In the genomic region with DNA sequence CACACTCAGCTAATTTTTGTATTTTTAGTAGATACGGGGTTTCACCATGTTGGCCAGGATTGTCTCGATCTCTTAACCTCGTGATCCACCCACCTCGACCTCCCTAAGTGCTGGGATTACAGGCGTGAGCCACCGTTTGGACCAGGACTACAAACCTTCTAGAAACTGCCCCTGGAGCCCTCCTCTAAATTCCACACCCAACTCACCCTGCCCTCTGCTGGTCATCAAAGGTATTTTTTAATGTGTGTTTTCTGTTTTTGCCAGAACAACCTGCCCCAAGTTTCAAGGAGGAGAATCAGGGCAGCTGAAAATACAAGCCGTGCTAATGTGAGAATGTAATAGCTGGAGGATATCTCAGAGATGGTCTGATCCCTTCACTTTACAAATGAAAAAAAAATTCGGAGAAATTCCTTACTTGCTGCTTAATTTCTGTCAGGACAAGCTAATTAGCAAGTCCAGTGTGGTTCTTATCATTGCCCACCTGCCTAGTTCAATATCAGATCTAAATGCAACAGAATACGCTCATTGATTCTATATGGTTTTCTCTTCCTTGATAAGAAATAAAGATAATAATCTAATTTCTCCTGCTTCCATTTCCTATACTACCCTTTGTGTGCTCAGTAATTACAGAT, we compare ENCODE assay signal across 9 cellular contexts. TPM values are rescaled to one million over a fixed set of nuclear protein-coding genes. Genes with fewer than 3 reads are reported as not detected.
DNase-seq lines count a peak whose midpoint lies in the region; ATAC-seq and TF ChIP-seq lines count a peak whose summit lies in the region.
"Had no signal": no experiment of that assay in that cellular context is flagged by ENCODE, and none has a peak within 500 bp of the region (broad histone marks: within the 10 kb centered on the region; RNA-seq: fewer than 3 reads in every experiment).

No MANE protein-coding gene starts in this region.

- TF ChIP-seq POLR2A in spleen (IDR thresholded peaks at IDR 0.05): no peak

- POLR2A ChIA-PET in CD8-positive, alpha-beta T cell (lab: Charles Lee): interaction anchor here (0.7 to 0.8 kb wide), 2 partner anchors 42 to 1840 kb away, joined by 3 read pairs; no protein-coding TSS in a partner anchor
- POLR2A ChIA-PET in activated CD8-positive, alpha-beta T cell treated with anti-CD3 and anti-CD28 coated beads for 36 hours (lab: Charles Lee): no interaction called here

- peak in 4 of 7 experiments; percentile 3 to 33 (median 16) for DNase-seq in CD8-positive, alpha-beta T cell
- DNase-seq in NCI-H2227 (lab: John Stamatoyannopoulos, UW; ENCODE audit: unreplicated experiment) (peak; percentile 63), glomerular endothelial cell (ENCODE audit: extremely low read depth, low read depth, low spot score) (peak; percentile 7), spleen (no peak), NCI-H1436 (lab: John Stamatoyannopoulos, UW) (no peak)
- DNase-seq in activated CD8-positive, alpha-beta T cell treated with anti-CD3 and anti-CD28 coated beads for 36 hours: peak; percentile 52

- peaks cover 20% of the 10 kb centered on the region for H3K27me3 ChIP-seq in CD8-positive, alpha-beta T cell (ENCODE audit: insufficient read depth, low read length)
- peaks cover 5 to 54% (median 43%) of the 10 kb centered on the region in 7 donors for H3K27me3 ChIP-seq in spleen (replicated peaks in 1 of 7)

- H3K27ac Mint-ChIP-seq in CD8-positive, alpha-beta T cell: no peak overlapping the region
- no peak overlapping the region for H3K27ac Mint-ChIP-seq in activated CD8-positive, alpha-beta T cell treated with anti-CD3 and anti-CD28 coated beads for 36 hours
- H3K27ac Mint-ChIP-seq: T-cell had no signal

- intact Hi-C loops in CD8-positive, alpha-beta T cell (cut with DNase I, micrococcal nuclease): loop anchor here (1.0 to 10.0 kb wide), 5 partner anchors 143 to 381 kb away; no protein-coding TSS in a partner anchor
- intact Hi-C loops in activated CD8-positive, alpha-beta T cell treated with anti-CD3 and anti-CD28 coated beads for 36 hours (cut with micrococcal nuclease): no loop called here
- intact Hi-C loops in spleen (cut with DNase I; ENCODE audit: low total_unique reads): loop anchor here (10.0 kb wide), 2 partner anchors 141 to 371 kb away; no protein-coding TSS in a partner anchor

- no peak overlapping the region for H3K4me3 Mint-ChIP-seq in CD8-positive, alpha-beta T cell
- H3K4me3 Mint-ChIP-seq in activated CD8-positive, alpha-beta T cell treated with anti-CD3 and anti-CD28 coated beads for 36 hours: no peak overlapping the region
- H3K4me3 Mint-ChIP-seq: T-cell had no signal

- TF ChIP-seq CTCF in CD8-positive, alpha-beta T cell (IDR thresholded peaks at IDR 0.05): peak; percentile 67
- peak; percentile 59 for TF ChIP-seq CTCF in activated CD8-positive, alpha-beta T cell treated with anti-CD3 and anti-CD28 coated beads for 36 hours (IDR thresholded peaks at IDR 0.05)
- TF ChIP-seq CTCF in spleen (IDR thresholded peaks at IDR 0.05 in 8 of 11, conservative IDR thresholded peaks at IDR 0.05 in 3 of 11): peak; percentile 14 to 65 (median 59)

- no peaks in the 10 kb centered on the region for H3K9me3 Mint-ChIP-seq in CD8-positive, alpha-beta T cell
- H3K9me3 Mint-ChIP-seq in activated CD8-positive, alpha-beta T cell treated with anti-CD3 and anti-CD28 coated beads for 36 hours: no peaks in the 10 kb centered on the region
- H3K9me3 Mint-ChIP-seq: T-cell had no signal

- H3K9me3 ChIP-seq in CD8-positive, alpha-beta T cell (ENCODE audit: low read length): no peaks in the 10 kb centered on the region
- H3K9me3 ChIP-seq in spleen: no peaks in the 10 kb centered on the region

- CTCF ChIA-PET in CD8-positive, alpha-beta T cell (lab: Charles Lee): interaction anchor here (0.6 to 2.4 kb wide), 13 partner anchors 9 to 204 kb away, joined by 3 to 13 read pairs (median 3); a partner anchor contains a TSS
- CTCF ChIA-PET in activated CD8-positive, alpha-beta T cell treated with anti-CD3 and anti-CD28 coated beads for 36 hours (lab: Charles Lee): interaction anchor here (0.7 to 1.9 kb wide), 21 partner anchors 9 to 291 kb away, joined by 3 to 20 read pairs (median 4); no protein-coding TSS in a partner anchor

- H3K27ac ChIP-seq in CD8-positive, alpha-beta T cell (ENCODE audit: low read depth, low read length): no peak overlapping the region
- no peak overlapping the region for H3K27ac ChIP-seq in spleen

- no peaks in the 10 kb centered on the region for H3K36me3 Mint-ChIP-seq in CD8-positive, alpha-beta T cell
- H3K36me3 Mint-ChIP-seq in activated CD8-positive, alpha-beta T cell treated with anti-CD3 and anti-CD28 coated beads for 36 hours (ENCODE audit: low read depth): no peaks in the 10 kb centered on the region
- H3K36me3 Mint-ChIP-seq: T-cell had no signal

- H3K4me1 ChIP-seq in CD8-positive, alpha-beta T cell (ENCODE audit: insufficient read depth, low read length): no peaks in the 10 kb centered on the region
- peaks cover 4 to 17% (median 9%) of the 10 kb centered on the region in 6 donors for H3K4me1 ChIP-seq in spleen

- peaks cover 9% of the 10 kb centered on the region for H3K4me1 Mint-ChIP-seq in CD8-positive, alpha-beta T cell (ENCODE audit: low read depth)
- H3K4me1 Mint-ChIP-seq in activated CD8-positive, alpha-beta T cell treated with anti-CD3 and anti-CD28 coated beads for 36 hours (ENCODE audit: low read depth): peaks cover 5% of the 10 kb centered on the region

- H3K36me3 ChIP-seq in CD8-positive, alpha-beta T cell (ENCODE audit: insufficient read depth, low read length): no peaks in the 10 kb centered on the region
- no peaks in the 10 kb centered on the region for H3K36me3 ChIP-seq in spleen

- 30 to 40% (median 34%) methylated on average over 9 of the region's 9 CpGs for WGBS in spleen, 5 donors

- ATAC-seq in CD8-positive, alpha-beta T cell: peak; percentile 36
- ATAC-seq in GM18511 (IDR thresholded peaks at IDR 0.05; ENCODE audit: unreplicated experiment): peak; percentile 48
- ATAC-seq in activated CD8-positive, alpha-beta T cell treated with anti-CD3 and anti-CD28 coated beads for 36 hours: no peak
- no peak for ATAC-seq in HG02970 (IDR thresholded peaks at IDR 0.05; ENCODE audit: low FRiP score, unreplicated experiment)

- H3K4me3 ChIP-seq in CD8-positive, alpha-beta T cell (ENCODE audit: low read depth, low read length): no peak overlapping the region
- no peak overlapping the region for H3K4me3 ChIP-seq in spleen

- peaks cover 43% of the 10 kb centered on the region for H3K27me3 Mint-ChIP-seq in CD8-positive, alpha-beta T cell (ENCODE audit: low read depth)
- H3K27me3 Mint-ChIP-seq in activated CD8-positive, alpha-beta T cell treated with anti-CD3 and anti-CD28 coated beads for 36 hours: peaks cover 44% of the 10 kb centered on the region

RNA-seq across cellular contexts. Expression of a gene that starts 4.1 kb away (rescaled TPM):
- under 1 TPM; 0.41 to 0.53 TPM for total RNA-seq in CD8-positive, alpha-beta T cell
- under 1 TPM; 0.92 to 0.94 TPM for total RNA-seq in activated CD8-positive, alpha-beta T cell treated with anti-CD3 and anti-CD28 coated beads for 36 hours
- 0.12 and 0.58 TPM in 2 replicates for total RNA-seq in glomerular endothelial cell
- under 1 TPM; 0.09 to 0.46 (median 0.30) TPM for total RNA-seq in spleen
- polyA plus RNA-seq in spleen: under 1 TPM; 0.13 to 0.21 (median 0.16) TPM

Comparison
In these comparisons a context has a peak if more than half of its experiments do, and no peak if none do; other contexts are left out.
1. ATAC-seq: peak in CD8-positive, alpha-beta T cell (single experiment) and GM18511 (single experiment); none in activated CD8-positive, alpha-beta T cell treated with anti-CD3 and anti-CD28 coated beads for 36 hours (single experiment) and HG02970 (single experiment).
2. DNase-seq: peak in CD8-positive, alpha-beta T cell (4 of 7), NCI-H2227 (single experiment), activated CD8-positive, alpha-beta T cell treated with anti-CD3 and anti-CD28 coated beads for 36 hours (single experiment) and glomerular endothelial cell (single experiment); none in spleen (single experiment) and NCI-H1436 (single experiment).
3. Peak in every context shown above with its lines, with median percentiles within 50 percentile points of each other: CTCF ChIP-seq.